Comparison of ENCODE assay signal across 17 cellular contexts in genomic region chr22:38247713-38248112, GRCh38.
"Had no signal": no experiment of that assay in that cellular context is flagged by ENCODE, and none has a peak within 500 bp of the region (broad histone marks: within the 10 kb centered on the region; RNA-seq: fewer than 3 reads in every experiment).

No MANE protein-coding gene starts in this region.

- H3K4me3 ChIP-seq: cardiac muscle cell, thyroid gland, uterus had no signal

- H3K9me3 ChIP-seq: thyroid gland, uterus had no signal

- H3K36me3 ChIP-seq: uterus had no signal

- H3K27me3 Mint-ChIP-seq: activated CD4-positive, alpha-beta memory T cell treated with anti-CD3 and anti-CD28 coated beads for 36 hours; activated naive CD8-positive, alpha-beta T cell; naive thymus-derived CD4-positive, alpha-beta T cell; progenitor cell of endocrine pancreas had no signal

- H3K27me3 ChIP-seq: cardiac muscle cell, thyroid gland, uterus had no signal

- ATAC-seq: left colon; naive thymus-derived CD4-positive, alpha-beta T cell had no signal

- H3K4me3 Mint-ChIP-seq: activated CD4-positive, alpha-beta memory T cell treated with anti-CD3 and anti-CD28 coated beads for 36 hours; activated naive CD8-positive, alpha-beta T cell; naive thymus-derived CD4-positive, alpha-beta T cell had no signal

- H3K9me3 Mint-ChIP-seq: activated CD4-positive, alpha-beta memory T cell treated with anti-CD3 and anti-CD28 coated beads for 36 hours had no signal

- DNase-seq: activated CD4-positive, alpha-beta memory T cell treated with anti-CD3 and anti-CD28 coated beads for 36 hours; activated CD4-positive, CD25-positive, alpha-beta regulatory T cell treated with anti-CD3 and anti-CD28 coated beads, Interleukin-2, amount 50 U/mL, for 72 hours; activated gamma-delta T cell; activated T-cell treated with anti-CD3 and anti-CD28 coated beads, Interleukin-2, amount 50 U/mL, for 48 hours; cortex of kidney; effector memory CD4-positive, alpha-beta T cell; left colon; mammary epithelial cell; naive thymus-derived CD4-positive, alpha-beta T cell; stimulated activated CD4-positive, alpha-beta T cell treated with anti-CD3 and anti-CD28 coated beads, Interleukin-2, amount 100 ng/mL, for 48 hours; stimulated activated naive CD4-positive, alpha-beta T cell treated with Interleukin-2 at 50 U/mL for 16 hours; SW 1271; thyroid gland; uterus had no signal

- H3K27ac Mint-ChIP-seq: activated CD4-positive, alpha-beta memory T cell treated with anti-CD3 and anti-CD28 coated beads for 36 hours; activated naive CD8-positive, alpha-beta T cell had no signal

- H3K4me1 ChIP-seq: uterus had no signal

- H3K27ac ChIP-seq: cardiac muscle cell had no signal
